Comparison of ENCODE assay signal across 19 cellular contexts in genomic region chr9:4147476-4148214, GRCh38.
A peak's percentile ranks its signal among the peaks of the same experiment; 100 is the strongest.
DNase-seq lines count a peak whose midpoint lies in the region; ATAC-seq, FAIRE-seq and TF ChIP-seq lines count a peak whose summit lies in the region.
"Had no signal": no experiment of that assay in that cellular context is flagged by ENCODE, and none has a peak within 500 bp of the region (broad histone marks: within the 10 kb centered on the region; RNA-seq: fewer than 3 reads in every experiment).

No MANE protein-coding gene starts in this region.

- H3K36me3 Mint-ChIP-seq in Caco-2 (ENCODE audit: insufficient read depth, unreplicated experiment) = no peaks in the 10 kb centered on the region
- H3K36me3 Mint-ChIP-seq: activated naive CD8-positive, alpha-beta T cell treated with anti-CD3 and anti-CD28 coated beads, Interleukin-2, amount 10 ng/mL, durations not matched to agents 7 days and 5 days had no signal

- no peak for TF ChIP-seq POLR2A in GM12891 (IDR thresholded peaks at IDR 0.05; ENCODE audit: low read depth, low read length)

- peaks cover 54% of the 10 kb centered on the region for H3K4me1 Mint-ChIP-seq in Caco-2 (ENCODE audit: low read depth, unreplicated experiment)
- H3K4me1 Mint-ChIP-seq: activated naive CD8-positive, alpha-beta T cell treated with anti-CD3 and anti-CD28 coated beads, Interleukin-2, amount 10 ng/mL, durations not matched to agents 7 days and 5 days had no signal

- no peaks in the 10 kb centered on the region for H3K27me3 ChIP-seq in Caco-2 (replicated peaks; ENCODE audit: control insufficient read depth, insufficient read depth, low read length)
- H3K27me3 ChIP-seq: BLaER1, heart left ventricle, tibial artery had no signal

- intact Hi-C loops in Caco-2 (cut with micrococcal nuclease; ENCODE audit: unreplicated experiment) = loop anchor here (5.0 to 10.0 kb wide), 4 partner anchors 70 to 243 kb away; no protein-coding TSS in a partner anchor

- POLR2A ChIA-PET in Caco-2 (lab: Charles Lee) = interaction anchor here (0.9 kb wide), 1 partner anchor 645 kb away, joined by 3 read pairs; no protein-coding TSS in a partner anchor

- no peak for TF ChIP-seq CTCF in Caco-2 (IDR thresholded peaks at IDR 0.05; ENCODE audit: insufficient read depth in 1 of 2, low read depth in 1 of 2, low read length in 1 of 2, severe bottlenecking in 1 of 2, unreplicated experiment in 1 of 2)

- FAIRE-seq in islet of Langerhans (lab: Jason Lieb, UNC) = peak; percentile 13
- FAIRE-seq in GM12891 (lab: Jason Lieb, UNC) = no peak
- FAIRE-seq: GM12878 had no signal

- H3K4me1 ChIP-seq in Caco-2 = peaks cover 69% of the 10 kb centered on the region
- H3K4me1 ChIP-seq: BLaER1 had no signal

- DNase-seq in Caco-2 (peak; percentile 22 to 34), SW480 (ENCODE audit: low spot score) (peak; percentile 21), pons (ENCODE audit: low spot score) (peak; percentile 81), NCI-H345 (lab: John Stamatoyannopoulos, UW) (no peak), NCI-H1694 (lab: John Stamatoyannopoulos, UW) (no peak), GM12891 (ENCODE audit: insufficient read length, low spot score) (no peak)
- DNase-seq: activated CD4-positive, alpha-beta T cell treated with anti-CD3 and anti-CD28 coated beads for 1 hour; activated naive CD8-positive, alpha-beta T cell treated with anti-CD3 and anti-CD28 coated beads, Interleukin-2, amount 10 ng/mL, durations not matched to agents 7 days and 5 days; erythroblast; heart left ventricle; NCI-H1694 treated with DMSO at 0.1 percent for 48 hours; NCI-H526 treated with DMSO at 0.1 percent for 48 hours; RPMI8226; tibial artery had no signal

- peak overlapping the region; percentile 18 for H3K4me3 ChIP-seq in Caco-2 (ENCODE audit: low read depth, low read length)
- H3K4me3 ChIP-seq: BLaER1, GM12878, heart left ventricle, tibial artery had no signal

- H3K9me3 Mint-ChIP-seq in Caco-2 (ENCODE audit: unreplicated experiment) = no peaks in the 10 kb centered on the region
- H3K9me3 Mint-ChIP-seq: activated naive CD8-positive, alpha-beta T cell treated with anti-CD3 and anti-CD28 coated beads, Interleukin-2, amount 10 ng/mL, durations not matched to agents 7 days and 5 days; T-helper 1 cell treated with Interleukin-12 subunit alpha and Interleukin-12 subunit beta and Interleukin-4 antibody, amounts not matched to agents 30 μg/mL and 1 μg/mL, for 36 hours had no signal

- H3K36me3 ChIP-seq in Caco-2 (ENCODE audit: control insufficient read depth, insufficient read depth, low read length) = no peaks in the 10 kb centered on the region
- H3K36me3 ChIP-seq: BLaER1, heart left ventricle, tibial artery had no signal

- H3K27ac Mint-ChIP-seq in Caco-2 (ENCODE audit: unreplicated experiment) = peak overlapping the region; percentile 69
- H3K27ac Mint-ChIP-seq: activated naive CD8-positive, alpha-beta T cell treated with anti-CD3 and anti-CD28 coated beads, Interleukin-2, amount 10 ng/mL, durations not matched to agents 7 days and 5 days; T-helper 1 cell treated with Interleukin-12 subunit alpha and Interleukin-12 subunit beta and Interleukin-4 antibody, amounts not matched to agents 30 μg/mL and 1 μg/mL, for 36 hours had no signal

- no peaks in the 10 kb centered on the region for H3K9me3 ChIP-seq in Caco-2
- H3K9me3 ChIP-seq: BLaER1, heart left ventricle, tibial artery had no signal

- no peaks in the 10 kb centered on the region for H3K27me3 Mint-ChIP-seq in Caco-2 (ENCODE audit: insufficient read depth, unreplicated experiment)
- H3K27me3 Mint-ChIP-seq: activated naive CD8-positive, alpha-beta T cell treated with anti-CD3 and anti-CD28 coated beads, Interleukin-2, amount 10 ng/mL, durations not matched to agents 7 days and 5 days had no signal

- ATAC-seq in GM18868 (IDR thresholded peaks at IDR 0.05; ENCODE audit: unreplicated experiment) = no peak
- ATAC-seq: GM12878, heart left ventricle had no signal

- CTCF ChIA-PET in Caco-2 (lab: Charles Lee) = interaction anchor here (0.6 kb wide), 2 partner anchors 39 to 53 kb away, joined by 3 to 4 read pairs; no protein-coding TSS in a partner anchor

- H3K4me3 Mint-ChIP-seq in Caco-2 (ENCODE audit: unreplicated experiment) = peak overlapping the region; percentile 54
- H3K4me3 Mint-ChIP-seq: activated naive CD8-positive, alpha-beta T cell treated with anti-CD3 and anti-CD28 coated beads, Interleukin-2, amount 10 ng/mL, durations not matched to agents 7 days and 5 days; T-helper 1 cell treated with Interleukin-12 subunit alpha and Interleukin-12 subunit beta and Interleukin-4 antibody, amounts not matched to agents 30 μg/mL and 1 μg/mL, for 36 hours had no signal

- TSS peak; percentile 70 for BruUV-seq in Caco-2 (replicated peaks; lab: Mats Ljungman, UMichigan)

TF ChIP-seq in GM12891, 5 proteins besides CTCF, POLR2A, EP300 and RAD21:
- no peak for TF ChIP-seq TAF1 (IDR thresholded peaks at IDR 0.05; ENCODE audit: low read depth, low read length)
- TF ChIP-seq SPI1 (IDR thresholded peaks at IDR 0.05; ENCODE audit: low read depth, low read length) = no peak
- TF ChIP-seq POLR2AphosphoS5 (IDR thresholded peaks at IDR 0.05; ENCODE audit: low read depth, low read length) = no peak
- no peak for TF ChIP-seq POU2F2 (IDR thresholded peaks at IDR 0.05; ENCODE audit: low read depth, low read length)
- TF ChIP-seq PAX5 (IDR thresholded peaks at IDR 0.05; ENCODE audit: insufficient read depth, low read length, severe bottlenecking) = no peak
TF ChIP-seq in GM12891: peak in this region for 0.

Comparison
In these comparisons a context has a peak if more than half of its experiments do, and no peak if none do; other contexts are left out.
1. DNase-seq: peak in Caco-2 (2 of 2), SW480 (single experiment) and pons (single experiment); none in NCI-H345 (single experiment), NCI-H1694 (single experiment) and GM12891 (single experiment).